18 cellular contexts compared by ENCODE assay signal in genomic region chr11:107116358-107116757, GRCh38.
DNase-seq lines count a peak whose midpoint lies in the region; ATAC-seq, FAIRE-seq and TF ChIP-seq lines count a peak whose summit lies in the region.
"Had no signal": no experiment of that assay in that cellular context is flagged by ENCODE, and none has a peak within 500 bp of the region (broad histone marks: within the 10 kb centered on the region; RNA-seq: fewer than 3 reads in every experiment).

No MANE protein-coding gene starts in this region.

- POLR2A ChIA-PET in K562 (lab: Yijun Ruan, JAX), result no interaction called here

- TF ChIP-seq EP300 in K562 (IDR thresholded peaks at IDR 0.05; ENCODE audit: low read length), result no peak

- no peak for FAIRE-seq in K562 (lab: Jason Lieb, UNC)
- FAIRE-seq: GM18507, HTR-8/SVneo had no signal

- no peaks in the 10 kb centered on the region for H3K27me3 ChIP-seq in K562 (ENCODE audit: control insufficient read depth in 2 of 2, insufficient read depth in 2 of 2, low read length in 2 of 2)
- H3K27me3 ChIP-seq in kidney epithelial cell (ENCODE audit: control insufficient read depth, insufficient read depth, low read length), result no peaks in the 10 kb centered on the region
- H3K27me3 ChIP-seq in hepatocyte, result no peaks in the 10 kb centered on the region
- H3K27me3 ChIP-seq: BLaER1 treated with 17β-estradiol and CSF1 and Interleukin-3, amounts not matched to agents 10 nM and 100 nM had no signal

- no peaks in the 10 kb centered on the region for H3K9me1 ChIP-seq in K562 (ENCODE audit: control insufficient read depth, insufficient read depth, low read length)

- no peak overlapping the region for H3K4me3 ChIP-seq in K562
- H3K4me3 ChIP-seq in kidney epithelial cell (ENCODE audit: low read depth, low read length), result no peak overlapping the region
- H3K4me3 ChIP-seq in hepatocyte, result no peak overlapping the region
- H3K4me3 ChIP-seq: BLaER1 treated with 17β-estradiol and CSF1 and Interleukin-3, amounts not matched to agents 10 nM and 100 nM; HAP-1; PC-9; SK-N-MC had no signal

- ATAC-seq in K562, result no peak
- ATAC-seq: Right ventricle myocardium inferior had no signal

- TF ChIP-seq CTCF in K562 (IDR thresholded peaks at IDR 0.05 in 2 of 3, conservative IDR thresholded peaks at IDR 0.05 in 1 of 3; ENCODE audit: insufficient read depth in 2 of 3, low read depth in 1 of 3, low read length in 3 of 3), result no peak
- TF ChIP-seq CTCF in kidney epithelial cell (IDR thresholded peaks at IDR 0.05; ENCODE audit: insufficient read depth, low read length, poor library complexity, severe bottlenecking), result no peak
- TF ChIP-seq CTCF in hepatocyte (IDR thresholded peaks at IDR 0.05; ENCODE audit: poor library complexity), result no peak

- peak; percentile 33 for DNase-seq in M059J (ENCODE audit: low read depth)
- no peak for DNase-seq in K562 (ENCODE audit: extremely low read depth in 1 of 4, low spot score in 3 of 4)
- DNase-seq in kidney epithelial cell (ENCODE audit: low read depth), result peak; percentile 28
- no peak for DNase-seq in GM19238 (ENCODE audit: insufficient read length, low spot score)
- DNase-seq in hepatocyte (ENCODE audit: low spot score), result no peak
- DNase-seq in activated gamma-delta T cell treated with Interleukin-2 at 50 U/mL for 16 hours, result no peak
- DNase-seq in NCI-H82 (lab: John Stamatoyannopoulos, UW), result no peak
- DNase-seq: DMS53, KG1, NCI-H1092, NCI-H1694 had no signal

- CTCF ChIA-PET in K562 (lab: Yijun Ruan, JAX; ENCODE audit: low intra/inter-chr PET ratio), result no interaction called here

- H3K27ac ChIP-seq in K562 (ENCODE audit: extremely low read depth, low read depth, low read length), result no peak overlapping the region
- H3K27ac ChIP-seq in hepatocyte, result no peak overlapping the region
- H3K27ac ChIP-seq: BLaER1 treated with 17β-estradiol and CSF1 and Interleukin-3, amounts not matched to agents 10 nM and 100 nM; PC-9; SK-N-MC had no signal

- H3K9me2 ChIP-seq in hepatocyte (replicated peaks; ENCODE audit: insufficient read depth), result no peaks in the 10 kb centered on the region

- TF ChIP-seq RAD21 in K562 (CRISPR knock-in tag; conservative IDR thresholded peaks at IDR 0.05 in 1 of 2, IDR thresholded peaks at IDR 0.05 in 1 of 2), result no peak

- H3K79me2 ChIP-seq in K562 (ENCODE audit: control insufficient read depth, insufficient read depth, low read length) (no peaks in the 10 kb centered on the region), hepatocyte (no peaks in the 10 kb centered on the region)

- no peak for TF ChIP-seq POLR2A in K562 (conservative IDR thresholded peaks at IDR 0.05)

- WGBS in K562 (ENCODE audit: insufficient coverage, low coverage, missing lambda C conversion rate), result 0% methylated on average over 2 of the region's 2 CpGs
- 60% methylated on average over 2 of the region's 2 CpGs for WGBS in hepatocyte (ENCODE audit: low lambda C conversion rate, missing lambda C conversion rate)

- H3K4me2 ChIP-seq in K562 (ENCODE audit: insufficient read depth, low read length) (no peak overlapping the region), hepatocyte (no peak overlapping the region)
- H3K4me2 ChIP-seq: BLaER1 treated with 17β-estradiol and CSF1 and Interleukin-3, amounts not matched to agents 10 nM and 100 nM; PC-9 had no signal

- no peaks in the 10 kb centered on the region for H3K4me1 ChIP-seq in K562 (replicated peaks in 1 of 2; ENCODE audit: control insufficient read depth in 2 of 2, insufficient read depth in 2 of 2, low read length in 2 of 2)
- H3K4me1 ChIP-seq in hepatocyte (ENCODE audit: insufficient read depth), result no peaks in the 10 kb centered on the region
- H3K4me1 ChIP-seq: BLaER1 treated with 17β-estradiol and CSF1 and Interleukin-3, amounts not matched to agents 10 nM and 100 nM; HAP-1 had no signal

- H2AFZ ChIP-seq in K562 (ENCODE audit: low read depth, low read length) (no peak overlapping the region), hepatocyte (no peak overlapping the region)
- H2AFZ ChIP-seq: PC-9 had no signal

- H3K36me3 ChIP-seq in K562 (ENCODE audit: control insufficient read depth, insufficient read depth, low read length) (no peaks in the 10 kb centered on the region), kidney epithelial cell (ENCODE audit: control insufficient read depth, insufficient read depth, low read length) (no peaks in the 10 kb centered on the region), hepatocyte (replicated peaks; ENCODE audit: insufficient read depth, low read depth) (no peaks in the 10 kb centered on the region)
- H3K36me3 ChIP-seq: BLaER1 treated with 17β-estradiol and CSF1 and Interleukin-3, amounts not matched to agents 10 nM and 100 nM; HAP-1 had no signal

- in situ Hi-C loops in K562 (cut with MboI), result no loop called here

- no TSS peak for BruUV-seq in K562 (replicated peaks; lab: Mats Ljungman, UMichigan)

- H3K9me3 ChIP-seq in K562 (replicated peaks; ENCODE audit: control insufficient read depth, insufficient read depth, low read depth, low read length) (no peaks in the 10 kb centered on the region), hepatocyte (ENCODE audit: low read depth) (no peaks in the 10 kb centered on the region)
- H3K9me3 ChIP-seq: HAP-1 had no signal

- no peak overlapping the region for H3K9ac ChIP-seq in K562 (ENCODE audit: insufficient read depth in 1 of 2, low read depth in 2 of 2, low read length in 2 of 2)
- H3K9ac ChIP-seq: BLaER1 treated with 17β-estradiol and CSF1 and Interleukin-3, amounts not matched to agents 10 nM and 100 nM had no signal

- intact Hi-C loops in K562 (cut with micrococcal nuclease), result no loop called here

- H4K20me1 ChIP-seq in K562 (replicated peaks; ENCODE audit: control insufficient read depth, insufficient read depth, low read length), result no peaks in the 10 kb centered on the region
- no peaks in the 10 kb centered on the region for H4K20me1 ChIP-seq in hepatocyte (ENCODE audit: insufficient read depth, poor library complexity, severe bottlenecking)
- H4K20me1 ChIP-seq: BLaER1 treated with 17β-estradiol and CSF1 and Interleukin-3, amounts not matched to agents 10 nM and 100 nM had no signal

TF ChIP-seq in K562, 482 proteins besides CTCF, POLR2A, EP300 and RAD21:
- TF ChIP-seq ZNF316 (IDR thresholded peaks at IDR 0.05) (peak; percentile 67), ZFX (CRISPR knock-in tag; IDR thresholded peaks at IDR 0.05) (no peak), MAFF (IDR thresholded peaks at IDR 0.05; ENCODE audit: low read length) (peak; percentile 21; the same call in 1 of the 2 replicates), NBN (IDR thresholded peaks at IDR 0.05; ENCODE audit: low read depth) (no peak), C11orf30 (IDR thresholded peaks at IDR 0.05; ENCODE audit: low read depth) (peak; percentile 21; the same call in 1 of the 2 replicates), MAFG (tag; conservative IDR thresholded peaks at IDR 0.05) (peak; percentile 45; the same call in 1 of the 2 replicates), ILK (tag; IDR thresholded peaks at IDR 0.05; ENCODE audit: borderline replicate concordance, low read depth) (no peak)

Comparison
In these comparisons a context has a peak if more than half of its experiments do, and no peak if none do; other contexts are left out.
1. DNase-seq: peak in M059J (single experiment) and kidney epithelial cell (single experiment); none in K562 (0 of 4), GM19238 (single experiment), hepatocyte (single experiment), activated gamma-delta T cell treated with Interleukin-2 at 50 U/mL for 16 hours (single experiment) and NCI-H82 (single experiment).